ENCODE assay signal across 8 cellular contexts in the genomic region with DNA sequence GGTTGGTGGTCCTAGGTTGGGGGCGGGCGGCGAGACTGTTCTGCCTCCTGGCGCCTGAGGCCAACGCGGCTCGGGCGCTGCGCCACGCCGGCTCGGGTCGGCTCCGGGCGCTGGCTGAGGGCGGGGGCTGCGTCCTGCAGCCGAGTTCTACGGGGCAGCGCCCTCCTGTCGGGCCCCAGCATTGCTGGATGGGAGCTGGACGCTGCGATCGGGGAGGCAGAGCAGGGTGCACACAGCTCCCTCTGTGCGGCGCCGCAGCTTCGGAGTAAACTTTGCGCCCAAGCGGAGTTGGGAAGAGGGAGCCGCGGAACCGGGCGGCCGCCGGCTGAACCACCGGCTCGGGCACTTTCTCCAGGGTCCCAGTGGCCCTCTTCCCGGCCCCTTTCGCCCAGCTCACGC. TPM values are rescaled to one million over a fixed set of nuclear protein-coding genes. Genes with fewer than 3 reads are reported as not detected.
A peak's percentile ranks its signal among the peaks of the same experiment; 100 is the strongest.
DNase-seq lines count a peak whose midpoint lies in the region; ATAC-seq, FAIRE-seq and TF ChIP-seq lines count a peak whose summit lies in the region.

No MANE protein-coding gene starts in this region.

- H3K27me3 ChIP-seq in RWPE2 (ENCODE audit: insufficient read depth, poor library complexity, severe bottlenecking), result peaks cover 97% of the 10 kb centered on the region
- H3K27me3 ChIP-seq in cardiac muscle cell, result peaks cover 100% of the 10 kb centered on the region
- H3K27me3 ChIP-seq in adrenal gland, result peaks cover 81% of the 10 kb centered on the region

- DNase-seq in ELR (ENCODE audit: low read depth) (peak; percentile 27), RWPE2 (ENCODE audit: low spot score) (no peak), cardiac muscle cell (ENCODE audit: low read depth in 1 of 2, low spot score in 1 of 2) (peak; percentile 66 to 67), retinal pigment epithelial cell (ENCODE audit: low read depth) (no peak), RCC 7860 (ENCODE audit: low spot score) (no peak), adrenal gland (no peak), NCI-H2107 treated with DMSO at 0.1 percent for 48 hours (lab: John Stamatoyannopoulos, UW; ENCODE audit: unreplicated experiment) (no peak)

- H3K27ac ChIP-seq in RWPE2 (ENCODE audit: poor library complexity, severe bottlenecking) (no peak overlapping the region), cardiac muscle cell (no peak overlapping the region), adrenal gland (no peak overlapping the region)

- TF ChIP-seq POLR2A in adrenal gland (IDR thresholded peaks at IDR 0.05), result no peak

- H3K36me3 ChIP-seq in RWPE2 (ENCODE audit: low read depth) (no peaks in the 10 kb centered on the region), cardiac muscle cell (no peaks in the 10 kb centered on the region), adrenal gland (replicated peaks in 1 of 2) (no peaks in the 10 kb centered on the region)

- H3K9me3 ChIP-seq in RWPE2 (ENCODE audit: severe bottlenecking) (no peaks in the 10 kb centered on the region), cardiac muscle cell (ENCODE audit: low read depth) (no peaks in the 10 kb centered on the region), adrenal gland (replicated peaks in 1 of 3) (no peaks in the 10 kb centered on the region)

- WGBS in adrenal gland, 4 donors, result 0 to 3% (median 1%) methylated on average over 22 to 41 of the region's 41 CpGs; no CpG with 5 or more reads in 1 of the 4 donors

- no peaks in the 10 kb centered on the region for H3K4me1 ChIP-seq in RWPE2 (ENCODE audit: insufficient read depth, poor library complexity, severe bottlenecking)
- peaks cover 16% of the 10 kb centered on the region for H3K4me1 ChIP-seq in cardiac muscle cell (ENCODE audit: low read depth)
- peaks cover 22 to 30% of the 10 kb centered on the region in 2 donors for H3K4me1 ChIP-seq in adrenal gland (replicated peaks in 1 of 2)

- no peak for TF ChIP-seq CTCF in RWPE2 (IDR thresholded peaks at IDR 0.05; ENCODE audit: poor library complexity, severe bottlenecking)
- no peak for TF ChIP-seq CTCF in cardiac muscle cell (IDR thresholded peaks at IDR 0.05; ENCODE audit: low read depth, low read length)
- TF ChIP-seq CTCF in retinal pigment epithelial cell (conservative IDR thresholded peaks at IDR 0.05; ENCODE audit: low read depth, low read length), result no peak
- TF ChIP-seq CTCF in adrenal gland (IDR thresholded peaks at IDR 0.05), result no peak

- no peak for FAIRE-seq in RCC 7860 (lab: Jason Lieb, UNC)

- H3K4me3 ChIP-seq in RWPE2 (ENCODE audit: severe bottlenecking) (peak overlapping the region; percentile 21), cardiac muscle cell (peak overlapping the region; percentile 69), retinal pigment epithelial cell (ENCODE audit: low read length) (peak overlapping the region; percentile 37), adrenal gland (peak overlapping the region in 2 of 4 donors; percentile 13 to 50)

- intact Hi-C loops in adrenal gland (cut with DNase I), result no loop called here

- peak; percentile 38 for ATAC-seq in RWPE2 (ENCODE audit: low read depth)
- ATAC-seq in GM21786 (IDR thresholded peaks at IDR 0.05; ENCODE audit: unreplicated experiment), result no peak

RNA-seq across cellular contexts. Expression of gene PRDM6, which starts 0.5 kb away (rescaled TPM):
- total RNA-seq in cardiac muscle cell (1.1 and 2.4 TPM in 2 replicates), adrenal gland (1 to 10 TPM in 4 of 8 donors, under 1 TPM in 4; 0.12 to 4.1 (median 0.85) TPM)
- polyA plus RNA-seq in cardiac muscle cell (1.0 TPM in 2 replicates), adrenal gland (under 1 TPM; 0.26 to 0.61 (median 0.32) TPM)

RNA-seq across cellular contexts. Expression of gene PPIC, which starts 53.0 kb away (rescaled TPM):
- total RNA-seq in cardiac muscle cell, result 110 and 118 TPM in 2 replicates
- polyA plus RNA-seq in cardiac muscle cell, result 276 and 293 TPM in 2 replicates
- total RNA-seq in adrenal gland, result 10 to 100 TPM; 14.6 to 34.1 (median 22.7) TPM
- 10 to 100 TPM in 2 of 3 donors, 1 to 10 TPM in 1; 8.9 to 20.5 (median 14.4) TPM for polyA plus RNA-seq in adrenal gland

Comparison
In these comparisons a context has a peak if more than half of its experiments do, and no peak if none do; other contexts are left out.
1. DNase-seq: peak in ELR (single experiment) and cardiac muscle cell (2 of 2); none in RWPE2 (single experiment), retinal pigment epithelial cell (single experiment), RCC 7860 (single experiment), adrenal gland (0 of 7) and NCI-H2107 treated with DMSO at 0.1 percent for 48 hours (single experiment).